In genomic region chr17:1003633-1003971, GRCh38 we compare ENCODE assay signal across 16 cellular contexts. TPM values are rescaled to one million over a fixed set of nuclear protein-coding genes. Genes with fewer than 3 reads are reported as not detected.
DNase-seq lines count a peak whose midpoint lies in the region; ATAC-seq, FAIRE-seq and TF ChIP-seq lines count a peak whose summit lies in the region.
"Had no signal": no experiment of that assay in that cellular context is flagged by ENCODE, and none has a peak within 500 bp of the region (broad histone marks: within the 10 kb centered on the region; RNA-seq: fewer than 3 reads in every experiment).

No MANE protein-coding gene starts in this region.

- no TSS peak for BruUV-seq in HepG2 (replicated peaks; lab: Mats Ljungman, UMichigan)

- ATAC-seq in HepG2 (no peak), right lobe of liver (no peak)
- ATAC-seq: activated CD4-positive, alpha-beta T cell treated with anti-CD3 and anti-CD28 coated beads for 36 hours; HCT116 had no signal

- H3K4me1 ChIP-seq in HepG2 (ENCODE audit: insufficient read depth, low read length) (peaks cover 35% of the 10 kb centered on the region), right lobe of liver (peaks cover 0 to 30% (median 12%) of the 10 kb centered on the region in 4 donors), vagina (peaks cover 80% of the 10 kb centered on the region)

- no peak overlapping the region for H3K4me3 Mint-ChIP-seq in mesothelial cell of epicardium
- H3K4me3 Mint-ChIP-seq: activated CD4-positive, alpha-beta T cell treated with anti-CD3 and anti-CD28 coated beads for 36 hours; activated naive CD4-positive, alpha-beta T cell treated with anti-CD3 and anti-CD28 coated beads for 36 hours had no signal

- H3K27me3 Mint-ChIP-seq in mesothelial cell of epicardium (ENCODE audit: low read depth), result no peaks in the 10 kb centered on the region
- H3K27me3 Mint-ChIP-seq: activated CD4-positive, alpha-beta T cell treated with anti-CD3 and anti-CD28 coated beads for 36 hours had no signal

- H2AFZ ChIP-seq in HepG2 (ENCODE audit: low read length), result no peak overlapping the region

- no peak overlapping the region for H3K9ac ChIP-seq in HepG2 (ENCODE audit: insufficient read depth, low read depth, low read length)

- no peak for TF ChIP-seq POLR2A in HepG2 (IDR thresholded peaks at IDR 0.05; ENCODE audit: insufficient read depth in 1 of 2, low read depth in 2 of 2, low read length in 2 of 2)
- TF ChIP-seq POLR2A in right lobe of liver (IDR thresholded peaks at IDR 0.05), result no peak
- no peak for TF ChIP-seq POLR2A in vagina (IDR thresholded peaks at IDR 0.05)

- FAIRE-seq in HepG2 (lab: Jason Lieb, UNC) (no peak), GM19239 (lab: Jason Lieb, UNC) (no peak)
- FAIRE-seq: D721Med had no signal

- no peaks in the 10 kb centered on the region for H3K9me3 Mint-ChIP-seq in mesothelial cell of epicardium
- H3K9me3 Mint-ChIP-seq: activated naive CD4-positive, alpha-beta T cell treated with anti-CD3 and anti-CD28 coated beads for 36 hours; brain had no signal

- DNase-seq in HepG2 (ENCODE audit: low spot score), result no peak
- DNase-seq in right lobe of liver, result no peak
- no peak for DNase-seq in mesothelial cell of epicardium (ENCODE audit: low spot score in 2 of 2, unreplicated experiment in 2 of 2)
- no peak for DNase-seq in vagina (ENCODE audit: extremely low spot score in 2 of 2)
- no peak for DNase-seq in NCI-H748 (lab: John Stamatoyannopoulos, UW; ENCODE audit: unreplicated experiment)
- no peak for DNase-seq in GM19239 (ENCODE audit: insufficient read length, low spot score)
- no peak for DNase-seq in COLO829 (ENCODE audit: low spot score)
- DNase-seq: activated CD4-positive, alpha-beta T cell treated with anti-CD3 and anti-CD28 coated beads for 36 hours; activated CD8-positive, alpha-beta memory T cell treated with anti-CD3 and anti-CD28 coated beads, Interleukin-2, amount 50 U/mL, for 4 hours; activated naive CD4-positive, alpha-beta T cell treated with anti-CD3 and anti-CD28 coated beads for 36 hours; NCI-H1694 treated with DMSO at 0.1 percent for 48 hours had no signal

- in situ Hi-C loops in HepG2 (cut with HindIII; ENCODE audit: extremely low pct_ligation_motif_present, low pct_unique_long_range_greater_than_20kb), result no loop called here

- no peak overlapping the region for H3K4me2 ChIP-seq in HepG2 (ENCODE audit: low read depth, low read length)

- H3K79me2 ChIP-seq in HepG2 (ENCODE audit: insufficient read depth, low read length), result peaks cover 6% of the 10 kb centered on the region

- POLR2A ChIA-PET in HepG2 (lab: Yijun Ruan, JAX), result no interaction called here

- no peak for TF ChIP-seq RAD21 in HepG2 (CRISPR knock-in tag; IDR thresholded peaks at IDR 0.05)

- H3K36me3 Mint-ChIP-seq in mesothelial cell of epicardium, result peaks cover 29% of the 10 kb centered on the region

- peaks cover 4% of the 10 kb centered on the region; the same call in 1 of the 2 replicates for H4K20me1 ChIP-seq in HepG2 (ENCODE audit: insufficient read depth, low read length)

- CTCF ChIA-PET in HepG2 (lab: Yijun Ruan, JAX; ENCODE audit: low intra/inter-chr PET ratio, low total read pairs), result no interaction called here

- no peak overlapping the region for H3K4me3 ChIP-seq in HepG2 (replicated peaks in 1 of 3; ENCODE audit: insufficient read depth in 1 of 3, low read depth in 2 of 3, low read length in 3 of 3)
- no peak overlapping the region for H3K4me3 ChIP-seq in right lobe of liver
- H3K4me3 ChIP-seq in vagina, result no peak overlapping the region
- H3K4me3 ChIP-seq: prostate gland had no signal

- peak overlapping the region; percentile 62 for H3K27ac Mint-ChIP-seq in mesothelial cell of epicardium
- H3K27ac Mint-ChIP-seq: activated CD4-positive, alpha-beta T cell treated with anti-CD3 and anti-CD28 coated beads for 36 hours; activated naive CD4-positive, alpha-beta T cell treated with anti-CD3 and anti-CD28 coated beads for 36 hours had no signal

- TF ChIP-seq CTCF in HepG2 (CRISPR knock-in tag; IDR thresholded peaks at IDR 0.05), result no peak
- TF ChIP-seq CTCF in right lobe of liver (IDR thresholded peaks at IDR 0.05), result no peak
- TF ChIP-seq CTCF in mesothelial cell of epicardium (IDR thresholded peaks at IDR 0.05; ENCODE audit: unreplicated experiment), result no peak
- no peak for TF ChIP-seq CTCF in vagina (IDR thresholded peaks at IDR 0.05)

- intact Hi-C loops in HepG2 (cut with micrococcal nuclease; ENCODE audit: unreplicated experiment), result no loop called here
- intact Hi-C loops in right lobe of liver (cut with DNase I), result no loop called here
- intact Hi-C loops in vagina (cut with DNase I), result no loop called here

- no peak for TF ChIP-seq EP300 in HepG2 (IDR thresholded peaks at IDR 0.05; ENCODE audit: low read depth in 2 of 2, low read length in 2 of 2)
- TF ChIP-seq EP300 in HepG2 (CRISPR knock-in tag; IDR thresholded peaks at IDR 0.05; ENCODE audit: borderline replicate concordance), result no peak

- WGBS in HepG2 (ENCODE audit: low lambda C conversion rate), result 87% methylated on average over 3 of the region's 5 CpGs
- WGBS in right lobe of liver (ENCODE audit: insufficient coverage, low coverage, low lambda C conversion rate, missing lambda C conversion rate), result no CpG with 5 or more reads among the region's 5 CpGs

- H3K27ac ChIP-seq in HepG2 (ENCODE audit: extremely low read length, insufficient read depth, low read length), result no peak overlapping the region
- no peak overlapping the region for H3K27ac ChIP-seq in right lobe of liver
- peak overlapping the region; percentile 86 for H3K27ac ChIP-seq in cingulate gyrus (ENCODE audit: low read depth, low read length)
- peak overlapping the region; percentile 51 for H3K27ac ChIP-seq in vagina

- H3K36me3 ChIP-seq in HepG2 (replicated peaks in 1 of 2; ENCODE audit: control insufficient read depth in 1 of 2, insufficient read depth in 2 of 2, low read length in 2 of 2), result peaks cover 7 to 26% of the 10 kb centered on the region in 2 experiments
- H3K36me3 ChIP-seq in right lobe of liver, result peaks cover 0 to 17% (median 8%) of the 10 kb centered on the region in 4 donors
- peaks cover 0 to 57% of the 10 kb centered on the region in 2 donors for H3K36me3 ChIP-seq in vagina

- H3K4me1 Mint-ChIP-seq in mesothelial cell of epicardium, result peaks cover 33% of the 10 kb centered on the region

- H3K9me3 ChIP-seq in HepG2 (ENCODE audit: low read length), result no peaks in the 10 kb centered on the region
- H3K9me3 ChIP-seq in right lobe of liver, result no peaks in the 10 kb centered on the region
- no peaks in the 10 kb centered on the region for H3K9me3 ChIP-seq in vagina
- H3K9me3 ChIP-seq: prostate gland had no signal

- H3K27me3 ChIP-seq in HepG2 (ENCODE audit: control insufficient read depth in 1 of 2, insufficient read depth in 2 of 2, low read length in 2 of 2), result no peaks in the 10 kb centered on the region
- H3K27me3 ChIP-seq in right lobe of liver, result no peaks in the 10 kb centered on the region
- H3K27me3 ChIP-seq in vagina, result no peaks in the 10 kb centered on the region

RNA-seq across cellular contexts. Expression of gene TIMM22, which starts 6.7 kb away (rescaled TPM):
- total RNA-seq in HepG2 (2016; rRNA removed; fragmentation: Illumina TruSeq; extraction: Trizol), result 15.5 and 16.3 TPM in 2 replicates
- total RNA-seq in HepG2 (2016; cell fraction: cytosol; rRNA removed; fragmentation: Illumina TruSeq; extraction: Trizol; ENCODE audit: low read depth), result 4.9 and 5.4 TPM in 2 replicates
- total RNA-seq in HepG2 (2016; cell fraction: insoluble cytoplasmic fraction; rRNA removed; fragmentation: Illumina TruSeq; extraction: Trizol), result 15.6 and 15.9 TPM in 2 replicates
- total RNA-seq in HepG2 (2016; cell fraction: membrane; rRNA removed; fragmentation: Illumina TruSeq; extraction: Trizol), result 11.2 and 11.4 TPM in 2 replicates
- 10.4 and 11.1 TPM in 2 replicates for total RNA-seq in HepG2 (2016; cell fraction: nucleus; rRNA removed; fragmentation: Illumina TruSeq; extraction: Trizol)
- polyA plus RNA-seq in HepG2 (2011; rRNA removed), result 5.9 and 6.2 TPM in 2 replicates
- polyA plus RNA-seq in HepG2 (2011; cell fraction: cytosol; rRNA removed), result 7.1 and 7.6 TPM in 2 replicates
- polyA plus RNA-seq in HepG2 (2011; cell fraction: nucleus; rRNA removed), result 6.4 and 7.1 TPM in 2 replicates
- 6.3 and 7.0 TPM in 2 replicates for polyA plus RNA-seq in HepG2 (2012)
- polyA plus RNA-seq in HepG2 (2016; cell fraction: cytosol; fragmentation: Illumina TruSeq; extraction: Trizol; ENCODE audit: low read depth), result 4.7 and 4.8 TPM in 2 replicates
- polyA plus RNA-seq in HepG2 (2016; cell fraction: insoluble cytoplasmic fraction; fragmentation: Illumina TruSeq; extraction: Trizol; ENCODE audit: low read depth), result 15.5 and 17.0 TPM in 2 replicates
- 8.7 and 9.5 TPM in 2 replicates for polyA plus RNA-seq in HepG2 (2016; cell fraction: membrane; fragmentation: Illumina TruSeq; extraction: Trizol; ENCODE audit: low read depth)
- polyA plus RNA-seq in HepG2 (2016; cell fraction: nucleus; fragmentation: Illumina TruSeq; extraction: Trizol; ENCODE audit: insufficient read depth, low read depth), result 13.9 and 14.1 TPM in 2 replicates
- 13.7 and 22.2 TPM in 2 replicates for polyA minus RNA-seq in HepG2 (2011; rRNA and poly(A)+ RNA removed; ENCODE audit: low replicate concordance)
- 4.3 and 4.9 TPM in 2 replicates for polyA minus RNA-seq in HepG2 (2011; cell fraction: cytosol; rRNA and poly(A)+ RNA removed)
- 19.9 and 20.0 TPM in 2 replicates for polyA minus RNA-seq in HepG2 (2011; cell fraction: nucleus; rRNA and poly(A)+ RNA removed)
- total RNA-seq in right lobe of liver, result 1 to 10 TPM; 3.9 to 6.5 (median 4.1) TPM
- total RNA-seq in mesothelial cell of epicardium, result 14.9 to 16.3 TPM (median 15.5 TPM) in 3 replicates
- 8.8 TPM for total RNA-seq in vagina

RNA-seq across cellular contexts. Expression of gene NXN, which starts 24.0 kb away (rescaled TPM):
- 21.3 and 22.2 TPM in 2 replicates for total RNA-seq in HepG2 (2016; rRNA removed; fragmentation: Illumina TruSeq; extraction: Trizol)
- total RNA-seq in HepG2 (2016; cell fraction: cytosol; rRNA removed; fragmentation: Illumina TruSeq; extraction: Trizol; ENCODE audit: low read depth), result 13.3 and 13.9 TPM in 2 replicates
- total RNA-seq in HepG2 (2016; cell fraction: insoluble cytoplasmic fraction; rRNA removed; fragmentation: Illumina TruSeq; extraction: Trizol), result 16.8 and 27.5 TPM in 2 replicates
- 21.1 and 21.3 TPM in 2 replicates for total RNA-seq in HepG2 (2016; cell fraction: membrane; rRNA removed; fragmentation: Illumina TruSeq; extraction: Trizol)
- 15.4 and 15.6 TPM in 2 replicates for total RNA-seq in HepG2 (2016; cell fraction: nucleus; rRNA removed; fragmentation: Illumina TruSeq; extraction: Trizol)
- polyA plus RNA-seq in HepG2 (2011; rRNA removed), result 22.3 and 24.3 TPM in 2 replicates
- 21.0 and 28.9 TPM in 2 replicates for polyA plus RNA-seq in HepG2 (2011; cell fraction: cytosol; rRNA removed)
- 17.8 and 20.8 TPM in 2 replicates for polyA plus RNA-seq in HepG2 (2011; cell fraction: nucleus; rRNA removed)
- 14.8 and 16.8 TPM in 2 replicates for polyA plus RNA-seq in HepG2 (2012)
- 11.0 and 11.8 TPM in 2 replicates for polyA plus RNA-seq in HepG2 (2016; cell fraction: cytosol; fragmentation: Illumina TruSeq; extraction: Trizol; ENCODE audit: low read depth)
- polyA plus RNA-seq in HepG2 (2016; cell fraction: insoluble cytoplasmic fraction; fragmentation: Illumina TruSeq; extraction: Trizol; ENCODE audit: low read depth), result 23.0 and 33.6 TPM in 2 replicates
- 21.3 and 21.9 TPM in 2 replicates for polyA plus RNA-seq in HepG2 (2016; cell fraction: membrane; fragmentation: Illumina TruSeq; extraction: Trizol; ENCODE audit: low read depth)
- 24.4 and 29.9 TPM in 2 replicates for polyA plus RNA-seq in HepG2 (2016; cell fraction: nucleus; fragmentation: Illumina TruSeq; extraction: Trizol; ENCODE audit: insufficient read depth, low read depth)
- polyA minus RNA-seq in HepG2 (2011; rRNA and poly(A)+ RNA removed; ENCODE audit: low replicate concordance), result 9.8 and 67.1 TPM in 2 replicates
- polyA minus RNA-seq in HepG2 (2011; cell fraction: cytosol; rRNA and poly(A)+ RNA removed), result 23.8 and 25.1 TPM in 2 replicates
- polyA minus RNA-seq in HepG2 (2011; cell fraction: nucleus; rRNA and poly(A)+ RNA removed), result 16.8 and 18.4 TPM in 2 replicates
- 1 to 10 TPM; 2.7 to 9.5 (median 8.0) TPM for total RNA-seq in right lobe of liver
- total RNA-seq in mesothelial cell of epicardium, result 99.1 to 107 TPM (median 106 TPM) in 3 replicates
- total RNA-seq in vagina, result 51.6 TPM

Comparison
In these comparisons a context has a peak if more than half of its experiments do, and no peak if none do; other contexts are left out.
1. H3K27ac ChIP-seq: peak in cingulate gyrus (single experiment) and vagina (single experiment); none in HepG2 (single experiment) and right lobe of liver (0 of 3).